9 cellular contexts compared by ENCODE assay signal in the genomic region with DNA sequence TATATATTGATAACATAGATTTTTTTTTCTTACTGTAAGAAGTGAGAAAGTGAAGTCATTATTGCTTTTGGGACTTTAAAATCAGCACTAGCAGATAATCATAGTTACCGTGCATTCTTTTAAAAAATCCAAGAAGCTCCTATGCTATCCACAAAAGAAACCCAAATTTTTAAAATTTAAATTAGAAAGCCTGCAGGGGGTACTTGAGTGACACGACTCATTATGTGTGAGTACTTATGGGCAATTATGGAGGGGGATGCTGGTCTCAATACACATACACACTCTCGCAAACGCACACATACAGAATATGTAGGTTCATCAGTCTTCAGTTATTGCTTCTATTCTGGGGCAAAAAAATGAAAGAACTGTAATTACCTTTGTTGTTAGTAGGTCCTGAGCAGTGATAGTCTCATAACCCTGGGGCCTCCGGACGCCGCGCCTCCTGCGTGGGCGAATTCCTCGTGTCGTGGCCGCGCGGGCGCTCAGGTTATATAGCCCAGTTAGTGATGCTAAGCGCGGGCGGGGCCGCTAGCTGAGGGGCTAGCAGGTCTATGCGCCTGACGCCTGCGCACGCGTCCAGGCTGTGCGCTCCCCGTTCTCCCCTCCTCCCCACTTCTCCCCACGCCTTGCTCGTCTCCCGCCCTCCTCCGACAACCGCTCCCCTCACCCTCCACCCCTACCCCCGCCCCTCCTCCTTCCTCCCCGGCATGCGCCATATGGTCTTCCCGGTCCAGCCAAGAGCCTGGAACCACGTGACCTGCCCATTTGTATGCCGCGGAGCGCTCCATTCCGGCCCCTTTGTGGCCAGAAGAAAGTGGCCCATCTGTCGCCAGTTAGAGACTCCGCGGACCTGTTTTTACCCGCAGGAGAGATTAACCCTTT. TPM values are rescaled to one million over a fixed set of nuclear protein-coding genes. Genes with fewer than 3 reads are reported as not detected.
DNase-seq lines count a peak whose midpoint lies in the region; ATAC-seq, FAIRE-seq and TF ChIP-seq lines count a peak whose summit lies in the region.
"Had no signal": no experiment of that assay in that cellular context is flagged by ENCODE, and none has a peak within 500 bp of the region (broad histone marks: within the 10 kb centered on the region; RNA-seq: fewer than 3 reads in every experiment).

A gene (minus strand): TSS at position 463 of the 882 bp plus-strand sequence. CDS start 1,657 bp downstream, outside the sequence.

- H3K4me2 ChIP-seq in A549 = peak within 1 kb of the TSS; percentile 95

- POLR2A ChIA-PET in A549 (lab: Yijun Ruan, JAX) (no interaction called here), T-cell (lab: Charles Lee) (no interaction called here)

- no peak within 1 kb of the TSS for H3K9ac ChIP-seq in iPS-20b (ENCODE audit: low read depth, low read length)

- TF ChIP-seq EP300 in A549 (IDR thresholded peaks at IDR 0.05) = no peak

- H3K9me3 Mint-ChIP-seq in T-cell = peaks cover 0 to 18% (median 4%) of the 10 kb centered on the region in 3 donors

- H3K27ac ChIP-seq in A549 (no peak within 1 kb of the TSS), iPS-20b (ENCODE audit: low read length) (no peak within 1 kb of the TSS)

- no peak for TF ChIP-seq CTCF in A549 (IDR thresholded peaks at IDR 0.05)

- H3K27me3 Mint-ChIP-seq in T-cell = peaks cover 78 to 79% of the 10 kb centered on the region in 2 donors

- peaks cover 3% of the 10 kb centered on the region for H3K36me3 Mint-ChIP-seq in T-cell

- H3K27ac Mint-ChIP-seq in T-cell = peak within 1 kb of the TSS in 1 of 2 donors; percentile 42

- H3K4me3 ChIP-seq in A549 = peak within 1 kb of the TSS; percentile 43
- peak within 1 kb of the TSS; percentile 65 for H3K4me3 ChIP-seq in iPS-20b (ENCODE audit: low read length)

- no peaks in the 10 kb centered on the region for H3K36me3 ChIP-seq in iPS-20b (ENCODE audit: insufficient read depth, low read depth, low read length)

- TF ChIP-seq RAD21 in A549 (conservative IDR thresholded peaks at IDR 0.05 in 1 of 2, IDR thresholded peaks at IDR 0.05 in 1 of 2) = no peak

- FAIRE-seq in A549 (lab: Jason Lieb, UNC) = no peak

- H3K4me3 Mint-ChIP-seq in T-cell = peak within 1 kb of the TSS; percentile 54 to 68 (median 59)

- peak; percentile 38 to 70; a peak in 3 of 6 replicates for ATAC-seq in A549
- peak; percentile 55 for ATAC-seq in GM19372 (IDR thresholded peaks at IDR 0.05; ENCODE audit: low read depth, unreplicated experiment)
- no peak for ATAC-seq in T-cell (replicated peaks in 1 of 4)
- no peak for ATAC-seq in GM18873 (IDR thresholded peaks at IDR 0.05; ENCODE audit: low FRiP score, unreplicated experiment)
- no peak for ATAC-seq in GM18520 (IDR thresholded peaks at IDR 0.05; ENCODE audit: unreplicated experiment)
- no peak for ATAC-seq in GM19328 (IDR thresholded peaks at IDR 0.05; ENCODE audit: unreplicated experiment)

- H3K27me3 ChIP-seq in iPS-20b (ENCODE audit: insufficient read depth, low read length) = peaks cover 100% of the 10 kb centered on the region

- CTCF ChIA-PET in A549 (lab: Yijun Ruan, JAX) (no interaction called here), T-cell (lab: Charles Lee) (interaction anchor here in 1 of 2 donors (0.8 to 0.9 kb wide), 2 partner anchors 35 to 217 kb away, joined by 3 read pairs; no protein-coding TSS in a partner anchor)

- H3K4me1 Mint-ChIP-seq in T-cell = peaks cover 54 to 60% (median 54%) of the 10 kb centered on the region in 3 donors

- no peak for TF ChIP-seq POLR2A in A549 (IDR thresholded peaks at IDR 0.05; ENCODE audit: low read length)

- H3K9me3 ChIP-seq in A549 (no peaks in the 10 kb centered on the region), iPS-20b (ENCODE audit: insufficient read depth, low read depth, low read length) (peaks cover 14% of the 10 kb centered on the region; the same call in 1 of the 2 replicates)

- DNase-seq in A549 (ENCODE audit: low read depth in 1 of 2, low spot score in 1 of 2) = peak in 1 of 2 experiments; percentile 16
- DNase-seq in T-cell = no peak
- DNase-seq in HPDE6-E6E7 (ENCODE audit: extremely low spot score) = no peak

- H3K4me1 ChIP-seq in A549 = peaks cover 17% of the 10 kb centered on the region
- H3K4me1 ChIP-seq in iPS-20b (ENCODE audit: insufficient read depth, low read length) = peaks cover 21% of the 10 kb centered on the region; the same call in 1 of the 2 replicates

- 5% methylated on average over 37 of the region's 45 CpGs for WGBS in A549 (ENCODE audit: missing lambda C conversion rate)

TF ChIP-seq in A549, 52 proteins besides CTCF, POLR2A, EP300 and RAD21:
- no peak for TF ChIP-seq MAFK (IDR thresholded peaks at IDR 0.05; ENCODE audit: partially characterized antibody)
- TF ChIP-seq, protein P1, sequence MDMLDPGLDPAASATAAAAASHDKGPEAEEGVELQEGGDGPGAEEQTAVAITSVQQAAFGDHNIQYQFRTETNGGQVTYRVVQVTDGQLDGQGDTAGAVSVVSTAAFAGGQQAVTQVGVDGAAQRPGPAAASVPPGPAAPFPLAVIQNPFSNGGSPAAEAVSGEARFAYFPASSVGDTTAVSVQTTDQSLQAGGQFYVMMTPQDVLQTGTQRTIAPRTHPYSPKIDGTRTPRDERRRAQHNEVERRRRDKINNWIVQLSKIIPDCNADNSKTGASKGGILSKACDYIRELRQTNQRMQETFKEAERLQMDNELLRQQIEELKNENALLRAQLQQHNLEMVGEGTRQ (IDR thresholded peaks at IDR 0.05) = peak; percentile 40; the same call in 1 of the 2 replicates

RNA-seq across cellular contexts. Expression of the gene that starts here (rescaled TPM):
- polyA plus RNA-seq in A549 (2011; rRNA removed) (not detected in 2 replicates), A549 (2017; fragmentation: RNase III; extraction: RNeasy Plus Mini Kit Qiagen cat#74134 plus additional on column Dnase treatment) (not detected in 3 replicates)
- polyA plus RNA-seq in A549 (2012; cell fraction: cytosol; rRNA removed) = not detected in 2 replicates
- polyA plus RNA-seq in A549 (2012; cell fraction: nucleus; rRNA removed) = not detected in 2 replicates
- polyA minus RNA-seq in A549 (2011; rRNA and poly(A)+ RNA removed) = not detected in 2 replicates
- not detected for total RNA-seq in T-cell
- total RNA-seq: mononuclear cell had no signal

Comparison
In these comparisons a context has a peak if more than half of its experiments do, and no peak if none do; other contexts are left out.
1. Peak in ATAC-seq, H3K4me3 ChIP-seq and H3K4me2 ChIP-seq in A549; RNA of the gene not detected or under 1 TPM.